Comparison of ENCODE assay signal across 8 cellular contexts in the genomic region with DNA sequence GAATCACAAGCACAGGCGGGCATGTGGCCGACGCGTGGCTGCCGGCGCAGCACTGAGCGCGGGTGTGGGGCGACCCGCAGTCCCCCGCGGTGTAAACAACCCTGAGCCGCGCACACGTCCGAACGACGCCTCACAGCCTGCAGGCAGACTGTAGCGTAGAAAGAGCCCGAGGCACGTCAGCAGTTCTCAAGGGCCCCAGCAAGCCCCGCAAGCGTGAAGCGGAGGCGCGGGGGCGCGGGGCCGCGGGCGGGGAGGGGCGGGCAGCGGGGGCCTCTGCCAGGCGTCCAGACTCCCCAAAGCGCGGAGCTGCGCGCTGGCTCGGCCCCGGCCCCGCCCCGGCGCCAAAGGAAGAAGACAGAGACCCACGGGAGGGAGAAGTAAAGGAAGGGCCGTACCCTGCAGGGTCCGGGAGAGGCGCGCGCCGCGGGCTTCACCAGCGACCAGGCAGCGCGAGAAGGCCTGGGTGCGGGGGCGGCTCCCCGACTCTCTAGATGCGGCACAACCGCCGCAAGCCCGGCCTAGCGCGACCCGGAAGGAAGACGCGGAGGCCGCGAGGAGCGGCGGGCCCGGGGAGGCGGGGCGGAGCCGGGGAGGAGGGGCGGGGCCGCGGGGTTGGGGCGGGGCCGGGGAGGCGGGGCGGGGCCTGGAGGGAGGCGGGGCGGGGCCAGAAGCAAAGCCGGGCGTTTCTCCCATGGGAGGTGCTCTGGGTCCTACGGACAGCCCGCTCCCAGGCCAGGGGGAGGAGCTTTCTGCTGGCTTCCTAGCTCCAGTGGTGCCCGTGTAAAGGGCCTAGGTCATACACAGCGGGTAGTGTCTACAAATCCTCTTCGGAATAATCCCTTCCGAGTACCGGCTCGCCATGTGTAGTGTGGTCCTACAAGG. TPM values are rescaled to one million over a fixed set of nuclear protein-coding genes. Genes with fewer than 3 reads are reported as not detected.
A peak's percentile ranks its signal among the peaks of the same experiment; 100 is the strongest.
DNase-seq lines count a peak whose midpoint lies in the region; ATAC-seq, FAIRE-seq and TF ChIP-seq lines count a peak whose summit lies in the region.

Gene FBXL4 (minus strand): TSS at position 536 of the 882 bp plus-strand sequence. CDS start 20,958 bp downstream, outside the sequence.

- H2AFZ ChIP-seq in ACC112 (ENCODE audit: low read length, unreplicated experiment): peak within 1 kb of the TSS; percentile 48

- H3K4me1 Mint-ChIP-seq in WTC11 (peaks cover 16% of the 10 kb centered on the region), immature natural killer cell (peaks cover 19 to 33% of the 10 kb centered on the region in 2 donors)

- H3K27ac Mint-ChIP-seq in WTC11: peak within 1 kb of the TSS; percentile 86
- H3K27ac Mint-ChIP-seq in immature natural killer cell: peak within 1 kb of the TSS; percentile 88 to 96 (median 93)

- H3K27me3 Mint-ChIP-seq in WTC11 (ENCODE audit: low read depth): no peaks in the 10 kb centered on the region
- H3K27me3 Mint-ChIP-seq in immature natural killer cell (ENCODE audit: low read depth in 3 of 3): peaks cover 0 to 7% (median 3%) of the 10 kb centered on the region in 3 donors

- POLR2A ChIA-PET in WTC11 (lab: Charles Lee): interaction anchor here (0.5 to 1.1 kb wide), 4 partner anchors 26 to 1743 kb away, joined by 3 to 4 read pairs (median 3); no protein-coding TSS in a partner anchor

- peaks cover 22% of the 10 kb centered on the region for H3K4me1 ChIP-seq in ACC112 (ENCODE audit: control insufficient read depth, insufficient read depth, low read length, unreplicated experiment)

- H3K36me3 Mint-ChIP-seq in WTC11 (peaks cover 8% of the 10 kb centered on the region), immature natural killer cell (peaks cover 0 to 10% (median 7%) of the 10 kb centered on the region in 3 donors)

- H3K79me2 ChIP-seq in ACC112 (ENCODE audit: control insufficient read depth, insufficient read depth, low read length, unreplicated experiment): peaks cover 42% of the 10 kb centered on the region

- no peak for TF ChIP-seq CTCF in WTC11 (IDR thresholded peaks at IDR 0.05)
- no peak for TF ChIP-seq CTCF in bronchial epithelial cell (IDR thresholded peaks at IDR 0.05; ENCODE audit: insufficient read depth, low read length, severe bottlenecking)

- H3K4me3 ChIP-seq in ACC112 (ENCODE audit: low read depth, low read length) (peak within 1 kb of the TSS; percentile 85), bronchial epithelial cell (ENCODE audit: low read depth, low read length) (peak within 1 kb of the TSS; percentile 67)

- FAIRE-seq in bronchial epithelial cell (lab: Jason Lieb, UNC): no peak

- H3K36me3 ChIP-seq in ACC112 (ENCODE audit: insufficient read depth, low read length): no peaks in the 10 kb centered on the region
- no peaks in the 10 kb centered on the region for H3K36me3 ChIP-seq in bronchial epithelial cell (ENCODE audit: control insufficient read depth, insufficient read depth, low read length)

- peak within 1 kb of the TSS; percentile 58 for H3K27ac ChIP-seq in ACC112 (ENCODE audit: low read depth, low read length)

- peak; percentile 61 for TF ChIP-seq POLR2A in GM18526 (IDR thresholded peaks at IDR 0.05; ENCODE audit: extremely low read depth, insufficient read length)

- H3K9me3 Mint-ChIP-seq in WTC11 (peaks cover 20% of the 10 kb centered on the region), immature natural killer cell (no peaks in the 10 kb centered on the region)

- peaks cover 9% of the 10 kb centered on the region for H3K27me3 ChIP-seq in ACC112 (ENCODE audit: insufficient read depth, low read length)
- H3K27me3 ChIP-seq in bronchial epithelial cell (ENCODE audit: control insufficient read depth, insufficient read depth, low read length): no peaks in the 10 kb centered on the region

- CTCF ChIA-PET in WTC11 (lab: Charles Lee): interaction anchor here (1.0 to 3.3 kb wide), 3 partner anchors 33 to 272 kb away, joined by 3 to 10 read pairs (median 6); no protein-coding TSS in a partner anchor

- DNase-seq in NCI-H2196 treated with DMSO at 0.1 percent for 48 hours (lab: John Stamatoyannopoulos, UW; ENCODE audit: unreplicated experiment): peak; percentile 80
- peak; percentile 89 for DNase-seq in WTC11 (ENCODE audit: low spot score)
- peak; percentile 64 for DNase-seq in bronchial epithelial cell (ENCODE audit: low read depth)
- peak; percentile 79 to 84 (median 84) for DNase-seq in immature natural killer cell
- DNase-seq in stimulated activated CD4-positive, alpha-beta T cell treated with anti-CD3 and anti-CD28 coated beads, Interleukin-12 subunit alpha, Interleukin-12 subunit beta, amount 100 ng/mL, for 24 hours (ENCODE audit: low read depth in 2 of 2): peak; percentile 69 to 76

- H3K4me3 Mint-ChIP-seq in WTC11 (peak within 1 kb of the TSS; percentile 88), immature natural killer cell (peak within 1 kb of the TSS; percentile 93 to 98 (median 94))

- ATAC-seq in HG03060 (IDR thresholded peaks at IDR 0.05; ENCODE audit: low read depth, unreplicated experiment): peak; percentile 43
- ATAC-seq in WTC11: peak; percentile 99

TF ChIP-seq in WTC11, 78 proteins besides CTCF, POLR2A, EP300 and RAD21 (continues in another document):
- TF ChIP-seq MLX (CRISPR knock-in tag; IDR thresholded peaks at IDR 0.05) (no peak), ELF4 (CRISPR knock-in tag; IDR thresholded peaks at IDR 0.05; ENCODE audit: low read depth) (no peak), GABPB1 (CRISPR knock-in tag; IDR thresholded peaks at IDR 0.05) (no peak), CREB1 (CRISPR knock-in tag; IDR thresholded peaks at IDR 0.05) (0 out of 2 replicates have a peak, but pooled peaks have one; percentile 22), E2F1 (CRISPR knock-in tag; IDR thresholded peaks at IDR 0.05) (no peak), ESRRA (CRISPR knock-in tag; IDR thresholded peaks at IDR 0.05; ENCODE audit: borderline replicate concordance) (no peak), CREM (CRISPR knock-in tag; IDR thresholded peaks at IDR 0.05) (no peak), SP1 (CRISPR knock-in tag; conservative IDR thresholded peaks at IDR 0.05) (peak; percentile 50), TP53 (CRISPR knock-in tag; IDR thresholded peaks at IDR 0.05) (no peak)
- TF ChIP-seq, protein P1, sequence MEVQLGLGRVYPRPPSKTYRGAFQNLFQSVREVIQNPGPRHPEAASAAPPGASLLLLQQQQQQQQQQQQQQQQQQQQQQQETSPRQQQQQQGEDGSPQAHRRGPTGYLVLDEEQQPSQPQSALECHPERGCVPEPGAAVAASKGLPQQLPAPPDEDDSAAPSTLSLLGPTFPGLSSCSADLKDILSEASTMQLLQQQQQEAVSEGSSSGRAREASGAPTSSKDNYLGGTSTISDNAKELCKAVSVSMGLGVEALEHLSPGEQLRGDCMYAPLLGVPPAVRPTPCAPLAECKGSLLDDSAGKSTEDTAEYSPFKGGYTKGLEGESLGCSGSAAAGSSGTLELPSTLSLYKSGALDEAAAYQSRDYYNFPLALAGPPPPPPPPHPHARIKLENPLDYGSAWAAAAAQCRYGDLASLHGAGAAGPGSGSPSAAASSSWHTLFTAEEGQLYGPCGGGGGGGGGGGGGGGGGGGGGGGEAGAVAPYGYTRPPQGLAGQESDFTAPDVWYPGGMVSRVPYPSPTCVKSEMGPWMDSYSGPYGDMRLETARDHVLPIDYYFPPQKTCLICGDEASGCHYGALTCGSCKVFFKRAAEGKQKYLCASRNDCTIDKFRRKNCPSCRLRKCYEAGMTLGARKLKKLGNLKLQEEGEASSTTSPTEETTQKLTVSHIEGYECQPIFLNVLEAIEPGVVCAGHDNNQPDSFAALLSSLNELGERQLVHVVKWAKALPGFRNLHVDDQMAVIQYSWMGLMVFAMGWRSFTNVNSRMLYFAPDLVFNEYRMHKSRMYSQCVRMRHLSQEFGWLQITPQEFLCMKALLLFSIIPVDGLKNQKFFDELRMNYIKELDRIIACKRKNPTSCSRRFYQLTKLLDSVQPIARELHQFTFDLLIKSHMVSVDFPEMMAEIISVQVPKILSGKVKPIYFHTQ (CRISPR knock-in tag; IDR thresholded peaks at IDR 0.05): no peak
- TF ChIP-seq, protein P2, sequence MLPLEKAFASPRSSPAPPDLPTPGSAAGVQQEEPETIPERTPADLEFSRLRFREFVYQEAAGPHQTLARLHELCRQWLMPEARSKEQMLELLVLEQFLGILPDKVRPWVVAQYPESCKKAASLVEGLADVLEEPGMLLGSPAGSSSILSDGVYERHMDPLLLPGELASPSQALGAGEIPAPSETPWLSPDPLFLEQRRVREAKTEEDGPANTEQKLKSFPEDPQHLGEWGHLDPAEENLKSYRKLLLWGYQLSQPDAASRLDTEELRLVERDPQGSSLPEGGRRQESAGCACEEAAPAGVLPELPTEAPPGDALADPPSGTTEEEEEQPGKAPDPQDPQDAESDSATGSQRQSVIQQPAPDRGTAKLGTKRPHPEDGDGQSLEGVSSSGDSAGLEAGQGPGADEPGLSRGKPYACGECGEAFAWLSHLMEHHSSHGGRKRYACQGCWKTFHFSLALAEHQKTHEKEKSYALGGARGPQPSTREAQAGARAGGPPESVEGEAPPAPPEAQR (CRISPR knock-in tag; IDR thresholded peaks at IDR 0.05): no peak

RNA-seq across cellular contexts. Expression of gene FBXL4, which starts in this region (rescaled TPM):
- 10.3 to 12.6 TPM (median 11.4 TPM) in 3 replicates for total RNA-seq in WTC11 (2021)
- 9.7 and 12.9 TPM in 2 replicates for total RNA-seq in bronchial epithelial cell
- polyA plus RNA-seq in immature natural killer cell: 1 to 10 TPM; 2.9 to 8.6 (median 4.6) TPM

Comparison
In these comparisons a context has a peak if more than half of its experiments do, and no peak if none do; other contexts are left out.
1. Peak in every context shown above with its lines: DNase-seq, ATAC-seq, H3K4me3 ChIP-seq and H3K27ac ChIP-seq.